5 cellular contexts compared by ENCODE assay signal in genomic region chr6:169942173-169942572, GRCh38.
"Had no signal": no experiment of that assay in that cellular context is flagged by ENCODE, and none has a peak within 500 bp of the region (broad histone marks: within the 10 kb centered on the region; RNA-seq: fewer than 3 reads in every experiment).

No MANE protein-coding gene starts in this region.

- H3K27ac ChIP-seq: HL-60 had no signal

- H3K4me2 ChIP-seq: GM23338 had no signal

- H3K4me3 ChIP-seq: GM23338 had no signal

- H2AFZ ChIP-seq: GM23338 had no signal

- DNase-seq: H9, HCEC 1CT had no signal

- ATAC-seq: GM23338, HepG2 had no signal
